9 cellular contexts compared by ENCODE assay signal in genomic region chr1:44408181-44409018, GRCh38. TPM values are rescaled to one million over a fixed set of nuclear protein-coding genes. Genes with fewer than 3 reads are reported as not detected.
DNase-seq lines count a peak whose midpoint lies in the region; ATAC-seq and TF ChIP-seq lines count a peak whose summit lies in the region.
"Had no signal": no experiment of that assay in that cellular context is flagged by ENCODE, and none has a peak within 500 bp of the region (broad histone marks: within the 10 kb centered on the region; RNA-seq: fewer than 3 reads in every experiment).

No MANE protein-coding gene starts in this region.

- H3K4me3 Mint-ChIP-seq in activated naive CD8-positive, alpha-beta T cell treated with anti-CD3 and anti-CD28 coated beads, Interleukin-2, amount 10 ng/mL, durations not matched to agents 7 days and 5 days, result peak overlapping the region; percentile 56
- peak overlapping the region; percentile 39 for H3K4me3 Mint-ChIP-seq in memory B cell

- no peaks in the 10 kb centered on the region for H4K20me1 ChIP-seq in PC-9 (ENCODE audit: insufficient read depth)

- no peaks in the 10 kb centered on the region for H3K36me3 ChIP-seq in aorta (ENCODE audit: control insufficient read depth in 1 of 2, insufficient read depth in 2 of 2, low read length in 1 of 2)
- no peaks in the 10 kb centered on the region for H3K36me3 ChIP-seq in PC-9 (ENCODE audit: low read depth)

- H3K27me3 ChIP-seq in aorta (ENCODE audit: control insufficient read depth in 1 of 2, insufficient read depth in 2 of 2, low read length in 1 of 2), result peaks cover 0 to 3% of the 10 kb centered on the region in 2 donors
- H3K27me3 ChIP-seq in PC-9 (ENCODE audit: insufficient read depth, low read depth), result no peaks in the 10 kb centered on the region

- no peak overlapping the region for H3K27ac Mint-ChIP-seq in activated naive CD8-positive, alpha-beta T cell treated with anti-CD3 and anti-CD28 coated beads, Interleukin-2, amount 10 ng/mL, durations not matched to agents 7 days and 5 days
- H3K27ac Mint-ChIP-seq in memory B cell, result peak overlapping the region; percentile 45

- H3K9me2 ChIP-seq in PC-9 (ENCODE audit: insufficient read depth), result no peaks in the 10 kb centered on the region

- peaks cover 22% of the 10 kb centered on the region for H3K4me1 Mint-ChIP-seq in activated naive CD8-positive, alpha-beta T cell treated with anti-CD3 and anti-CD28 coated beads, Interleukin-2, amount 10 ng/mL, durations not matched to agents 7 days and 5 days
- H3K4me1 Mint-ChIP-seq in memory B cell, result peaks cover 17% of the 10 kb centered on the region

- H3K4me1 ChIP-seq in aorta (ENCODE audit: control insufficient read depth in 1 of 2, insufficient read depth in 2 of 2, low read length in 2 of 2), result peaks cover 0 to 2% of the 10 kb centered on the region in 2 donors
- H3K4me1 ChIP-seq in PC-9 (replicated peaks; ENCODE audit: insufficient read depth), result no peaks in the 10 kb centered on the region; the same call in 1 of the 2 replicates

- ATAC-seq in activated naive CD8-positive, alpha-beta T cell treated with anti-CD3 and anti-CD28 coated beads, Interleukin-2, amount 10 ng/mL, durations not matched to agents 7 days and 5 days (ENCODE audit: low read depth), result no peak
- ATAC-seq in memory B cell (ENCODE audit: low read depth), result no peak
- ATAC-seq in aorta (ENCODE audit: low FRiP score), result no peak

- POLR2A ChIA-PET in activated naive CD8-positive, alpha-beta T cell treated with anti-CD3 and anti-CD28 coated beads, Interleukin-2, amount 10 ng/mL, durations not matched to agents 7 days and 5 days (lab: Charles Lee), result interaction anchor here (0.6 to 1.1 kb wide), 2 partner anchors 224 to 433 kb away, joined by 3 to 4 read pairs; partner anchors contain the start of gene ATP6V0B
- POLR2A ChIA-PET in PC-9 (lab: Charles Lee; ENCODE audit: unreplicated experiment), result interaction anchor here (0.6 to 0.7 kb wide), 2 partner anchors 64 to 525 kb away, joined by 6 to 14 read pairs; no protein-coding TSS in a partner anchor

- BruUV-seq in PC-9 (replicated peaks; lab: Mats Ljungman, UMichigan), result no TSS peak

- no peak overlapping the region for H3K4me3 ChIP-seq in aorta (ENCODE audit: low read length in 2 of 2)
- no peak overlapping the region for H3K4me3 ChIP-seq in PC-9

- CTCF ChIA-PET in PC-9 (lab: Charles Lee), result interaction anchor here (0.6 kb wide), 1 partner anchor 182 kb away, joined by 3 read pairs; no protein-coding TSS in a partner anchor

- no peak overlapping the region for H3K4me2 ChIP-seq in PC-9

- H3K36me3 Mint-ChIP-seq in activated naive CD8-positive, alpha-beta T cell treated with anti-CD3 and anti-CD28 coated beads, Interleukin-2, amount 10 ng/mL, durations not matched to agents 7 days and 5 days, result no peaks in the 10 kb centered on the region
- H3K36me3 Mint-ChIP-seq in memory B cell, result no peaks in the 10 kb centered on the region

- DNase-seq in stimulated activated CD4-positive, alpha-beta T cell treated with anti-CD3 and anti-CD28 coated beads, Interleukin-15, amount 100 ng/mL, for 24 hours, result peak; percentile 28
- no peak for DNase-seq in stimulated activated CD4-positive, alpha-beta T cell treated with anti-CD3 and anti-CD28 coated beads, Interleukin-1b, Interleukin-23, amount 100 ng/mL, for 48 hours
- peak; percentile 45 for DNase-seq in activated naive CD8-positive, alpha-beta T cell treated with anti-CD3 and anti-CD28 coated beads, Interleukin-2, amount 10 ng/mL, durations not matched to agents 7 days and 5 days
- DNase-seq in memory B cell (ENCODE audit: low spot score in 2 of 2) (peak in 1 of 2 donors; percentile 34), aorta (peak; percentile 38 to 69), PC-9 (no peak), mucosa of gallbladder (ENCODE audit: low spot score) (no peak), activated gamma-delta T cell (lab: John Stamatoyannopoulos, UW) (no peak)
- DNase-seq: NCI-H1694 treated with DMSO at 0.1 percent for 48 hours had no signal

- no peak overlapping the region for H2AFZ ChIP-seq in PC-9

- intact Hi-C loops in aorta (cut with DNase I), result no loop called here
- intact Hi-C loops in PC-9 (cut with micrococcal nuclease; ENCODE audit: unreplicated experiment), result loop anchor here (10.0 kb wide), 1 partner anchor 186 kb away; no protein-coding TSS in a partner anchor

- peaks cover 32% of the 10 kb centered on the region for H3K27me3 Mint-ChIP-seq in activated naive CD8-positive, alpha-beta T cell treated with anti-CD3 and anti-CD28 coated beads, Interleukin-2, amount 10 ng/mL, durations not matched to agents 7 days and 5 days
- peaks cover 12% of the 10 kb centered on the region for H3K27me3 Mint-ChIP-seq in memory B cell

- no peaks in the 10 kb centered on the region for H3K9me3 Mint-ChIP-seq in activated naive CD8-positive, alpha-beta T cell treated with anti-CD3 and anti-CD28 coated beads, Interleukin-2, amount 10 ng/mL, durations not matched to agents 7 days and 5 days
- H3K9me3 Mint-ChIP-seq in memory B cell, result no peaks in the 10 kb centered on the region

- H3K27ac ChIP-seq in aorta (ENCODE audit: low read depth in 1 of 2, low read length in 2 of 2) (no peak overlapping the region), PC-9 (no peak overlapping the region)

- no peaks in the 10 kb centered on the region for H3K9me3 ChIP-seq in aorta (ENCODE audit: control insufficient read depth, low read length)
- H3K9me3 ChIP-seq in PC-9 (ENCODE audit: insufficient read depth, low read depth), result no peaks in the 10 kb centered on the region

- peaks cover 4% of the 10 kb centered on the region; the same call in 1 of the 2 replicates for H3F3A ChIP-seq in PC-9 (ENCODE audit: insufficient read depth, low read depth)

- no peaks in the 10 kb centered on the region for H3K79me2 ChIP-seq in PC-9 (ENCODE audit: low read depth)

- 11 to 15% methylated on average over 38 of the region's 38 CpGs for WGBS in aorta, 2 donors

- TF ChIP-seq CTCF in PC-9 (conservative IDR thresholded peaks at IDR 0.05), result no peak

RNA-seq across cellular contexts. Expression of gene RNF220, which starts 3.3 kb away (rescaled TPM):
- total RNA-seq in activated naive CD8-positive, alpha-beta T cell treated with anti-CD3 and anti-CD28 coated beads, Interleukin-2, amount 10 ng/mL, durations not matched to agents 7 days and 5 days, result 10 to 100 TPM; 91.3 to 94.4 TPM
- total RNA-seq in aorta (10 to 100 TPM; 49.0 to 56.5 TPM), PC-9 (2021) (82.9 and 86.3 TPM in 2 replicates), mucosa of gallbladder (68.1 TPM)
- polyA plus RNA-seq in aorta, result 10 to 100 TPM; 44.2 to 70.5 TPM

RNA-seq across cellular contexts. Expression of gene ERI3, which starts 53.3 kb away (rescaled TPM):
- total RNA-seq in activated naive CD8-positive, alpha-beta T cell treated with anti-CD3 and anti-CD28 coated beads, Interleukin-2, amount 10 ng/mL, durations not matched to agents 7 days and 5 days, result 10 to 100 TPM; 26.5 to 30.4 TPM
- 10 to 100 TPM; 44.2 to 45.5 TPM for total RNA-seq in aorta
- polyA plus RNA-seq in aorta, result 10 to 100 TPM; 31.4 to 55.2 TPM
- total RNA-seq in PC-9 (2021), result 120 and 133 TPM in 2 replicates
- total RNA-seq in mucosa of gallbladder, result 51.9 TPM

Comparison
In these comparisons a context has a peak if more than half of its experiments do, and no peak if none do; other contexts are left out.
1. DNase-seq: peak in stimulated activated CD4-positive, alpha-beta T cell treated with anti-CD3 and anti-CD28 coated beads, Interleukin-15, amount 100 ng/mL, for 24 hours (single experiment), activated naive CD8-positive, alpha-beta T cell treated with anti-CD3 and anti-CD28 coated beads, Interleukin-2, amount 10 ng/mL, durations not matched to agents 7 days and 5 days (single experiment) and aorta (2 of 2); none in stimulated activated CD4-positive, alpha-beta T cell treated with anti-CD3 and anti-CD28 coated beads, Interleukin-1b, Interleukin-23, amount 100 ng/mL, for 48 hours (single experiment), PC-9 (0 of 2), mucosa of gallbladder (single experiment) and activated gamma-delta T cell (single experiment).